8 cellular contexts compared by ENCODE assay signal in genomic region chr1:109391626-109392025, GRCh38. TPM values are rescaled to one million over a fixed set of nuclear protein-coding genes. Genes with fewer than 3 reads are reported as not detected.
DNase-seq lines count a peak whose midpoint lies in the region; ATAC-seq and TF ChIP-seq lines count a peak whose summit lies in the region.

No MANE protein-coding gene starts in this region.

- H3K9me3 ChIP-seq in cardiac muscle cell (ENCODE audit: low read depth): no peaks in the 10 kb centered on the region
- no peaks in the 10 kb centered on the region for H3K9me3 ChIP-seq in gastroesophageal sphincter

- no peak for TF ChIP-seq CTCF in cardiac muscle cell (IDR thresholded peaks at IDR 0.05; ENCODE audit: low read depth, low read length)
- no peak for TF ChIP-seq CTCF in gastroesophageal sphincter (IDR thresholded peaks at IDR 0.05)

- ATAC-seq in Right ventricle myocardium superior (ENCODE audit: poor library complexity): no peak
- peak; percentile 71 for ATAC-seq in HG03439 (IDR thresholded peaks at IDR 0.05; ENCODE audit: unreplicated experiment)
- ATAC-seq in gastroesophageal sphincter: no peak

- H3K4me1 ChIP-seq in cardiac muscle cell (ENCODE audit: low read depth): peaks cover 65% of the 10 kb centered on the region
- peaks cover 42 to 99% (median 48%) of the 10 kb centered on the region in 3 donors for H3K4me1 ChIP-seq in gastroesophageal sphincter
- no peaks in the 10 kb centered on the region for H3K4me1 ChIP-seq in urinary bladder (ENCODE audit: insufficient read depth)

- peak overlapping the region; percentile 91 for H3K27ac ChIP-seq in cardiac muscle cell
- H3K27ac ChIP-seq in gastroesophageal sphincter: peak overlapping the region; percentile 87 to 92 (median 92)
- H3K27ac ChIP-seq in urinary bladder (ENCODE audit: low read depth): peak overlapping the region; percentile 5

- no peak for DNase-seq in cardiac muscle cell (ENCODE audit: low read depth in 1 of 2, low spot score in 1 of 2)
- DNase-seq in Right ventricle myocardium superior: no peak
- DNase-seq in cerebellar nuclear complex (lab: John Stamatoyannopoulos, UW): no peak
- no peak for DNase-seq in NCI-H2196 (lab: John Stamatoyannopoulos, UW; ENCODE audit: unreplicated experiment)
- no peak for DNase-seq in SHP77 (lab: John Stamatoyannopoulos, UW)

- no peak for TF ChIP-seq POLR2A in gastroesophageal sphincter (IDR thresholded peaks at IDR 0.05)

- H3K27me3 ChIP-seq in cardiac muscle cell (no peaks in the 10 kb centered on the region), gastroesophageal sphincter (no peaks in the 10 kb centered on the region)

- H3K36me3 ChIP-seq in cardiac muscle cell (no peaks in the 10 kb centered on the region), gastroesophageal sphincter (no peaks in the 10 kb centered on the region), urinary bladder (ENCODE audit: insufficient read depth) (no peaks in the 10 kb centered on the region)

- TF ChIP-seq EP300 in gastroesophageal sphincter (IDR thresholded peaks at IDR 0.05): no peak

- H3K4me3 ChIP-seq in cardiac muscle cell (no peak overlapping the region), gastroesophageal sphincter (peak overlapping the region; percentile 11 to 76), urinary bladder (ENCODE audit: low read depth, low read length) (no peak overlapping the region)

- intact Hi-C loops in Right ventricle myocardium superior (cut with DNase I): no loop called here

RNA-seq across cellular contexts. Expression of gene SORT1, which starts 6.1 kb away (rescaled TPM):
- total RNA-seq in cardiac muscle cell (25.0 and 25.9 TPM in 2 replicates), Right ventricle myocardium superior (127 TPM), gastroesophageal sphincter (100 to 1,000 TPM in 2 of 4 donors, 10 to 100 TPM in 2; 66.6 to 142 (median 105) TPM), urinary bladder (26.5 TPM)
- polyA plus RNA-seq in cardiac muscle cell (27.6 and 35.8 TPM in 2 replicates), urinary bladder (30.6 TPM)

RNA-seq across cellular contexts. Expression of gene PSMA5, which starts 34.6 kb away (rescaled TPM):
- 23.9 and 24.8 TPM in 2 replicates for total RNA-seq in cardiac muscle cell
- polyA plus RNA-seq in cardiac muscle cell: 96.6 and 103 TPM in 2 replicates
- total RNA-seq in Right ventricle myocardium superior: 56.8 TPM
- total RNA-seq in gastroesophageal sphincter: 10 to 100 TPM; 28.2 to 61.5 (median 30.4) TPM
- total RNA-seq in urinary bladder: 35.5 TPM
- 53.5 TPM for polyA plus RNA-seq in urinary bladder

Comparison
In these comparisons a context has a peak if more than half of its experiments do, and no peak if none do; other contexts are left out.
1. H3K27ac ChIP-seq: peak in every context shown above with its lines; median percentile 92 in gastroesophageal sphincter; 91 in cardiac muscle cell; 5 in urinary bladder.
2. H3K4me3 ChIP-seq: peak in gastroesophageal sphincter (2 of 2); none in cardiac muscle cell (single experiment) and urinary bladder (single experiment).